Comparison of ENCODE assay signal across 13 cellular contexts in genomic region chr20:47295921-47296426, GRCh38.
DNase-seq lines count a peak whose midpoint lies in the region; ATAC-seq and TF ChIP-seq lines count a peak whose summit lies in the region.
"Had no signal": no experiment of that assay in that cellular context is flagged by ENCODE, and none has a peak within 500 bp of the region (broad histone marks: within the 10 kb centered on the region; RNA-seq: fewer than 3 reads in every experiment).

No MANE protein-coding gene starts in this region.

- no peak overlapping the region for H3K14ac ChIP-seq in H9 (ENCODE audit: insufficient read depth, low read length)

- peak overlapping the region in 2 of 3 experiments; percentile 34 to 84; a peak in 3 of 7 replicates for H3K27ac Mint-ChIP-seq in H9
- H3K27ac Mint-ChIP-seq: mesothelial cell of epicardium had no signal

- no peak overlapping the region for H2AK5ac ChIP-seq in H9 (ENCODE audit: insufficient read length, low read length)

- no peak overlapping the region for H3K4ac ChIP-seq in H9 (ENCODE audit: low read depth, low read length)

- no peak overlapping the region for H3K4me3 ChIP-seq in adrenal gland
- no peak overlapping the region for H3K4me3 ChIP-seq in psoas muscle

- H2BK20ac ChIP-seq in H9 (ENCODE audit: low read depth, low read length, poor library complexity, severe bottlenecking) = no peak overlapping the region

- H3K9me3 Mint-ChIP-seq in H9 = no peaks in the 10 kb centered on the region
- H3K9me3 Mint-ChIP-seq: mesothelial cell of epicardium had no signal

- no peak for TF ChIP-seq POLR2A in adrenal gland (IDR thresholded peaks at IDR 0.05)

- ATAC-seq in psoas muscle (peak; percentile 83 to 94 (median 93)), GM19397 (IDR thresholded peaks at IDR 0.05; ENCODE audit: unreplicated experiment) (no peak), HG03342 (IDR thresholded peaks at IDR 0.05; ENCODE audit: unreplicated experiment) (no peak), GM18867 (IDR thresholded peaks at IDR 0.05; ENCODE audit: unreplicated experiment) (no peak)

- H3K4me1 Mint-ChIP-seq in H9 = peaks cover 10 to 18% of the 10 kb centered on the region in 2 experiments
- H3K4me1 Mint-ChIP-seq: B cell, mesothelial cell of epicardium had no signal

- no peak overlapping the region for H3T11ph ChIP-seq in H9 (ENCODE audit: low read length)

- H3K9ac ChIP-seq in H9 (ENCODE audit: extremely low read depth, insufficient read length, low read length) = no peak overlapping the region

- no peak overlapping the region for H3K18ac ChIP-seq in H9 (ENCODE audit: insufficient read length, low read depth, low read length)

- DNase-seq in H9 (no peak), adrenal gland (peak in 6 of 7 donors; percentile 44 to 71 (median 65)), globus pallidus (ENCODE audit: low spot score) (peak; percentile 60), psoas muscle (no peak), NCI-H1436 (lab: John Stamatoyannopoulos, UW) (no peak)
- DNase-seq: activated CD8-positive, alpha-beta memory T cell treated with anti-CD3 and anti-CD28 coated beads, Interleukin-2, amount 50 U/mL, for 4 hours; Kasumi-1; NCI-H2081 treated with DMSO at 0.1 percent for 48 hours had no signal

- H2AFZ ChIP-seq in H9 (ENCODE audit: low read length) = no peak overlapping the region

- H3K36me3 ChIP-seq in adrenal gland (replicated peaks in 1 of 2) (peaks cover 0 to 80% of the 10 kb centered on the region in 2 donors), psoas muscle (ENCODE audit: insufficient read depth in 1 of 2, low read depth in 1 of 2) (peaks cover 17 to 79% of the 10 kb centered on the region in 2 donors)

- no peaks in the 10 kb centered on the region for H3K79me1 ChIP-seq in H9 (ENCODE audit: insufficient read depth, low read depth, low read length, poor library complexity, severe bottlenecking)

- no peak overlapping the region for H4K8ac ChIP-seq in H9 (replicated peaks; ENCODE audit: insufficient read length, low read depth, low read length)

- intact Hi-C loops in adrenal gland (cut with DNase I) = no loop called here
- intact Hi-C loops in psoas muscle (cut with DNase I) = no loop called here

- no peaks in the 10 kb centered on the region for H3K23me2 ChIP-seq in H9 (ENCODE audit: insufficient read length, low read depth, low read length, poor library complexity, severe bottlenecking)

- H3K9me3 ChIP-seq in H9 (ENCODE audit: control insufficient read depth, low read depth, low read length) (no peaks in the 10 kb centered on the region), adrenal gland (replicated peaks in 1 of 3) (no peaks in the 10 kb centered on the region), psoas muscle (no peaks in the 10 kb centered on the region)

- no peaks in the 10 kb centered on the region; the same call in 1 of the 2 replicates for H3K79me2 ChIP-seq in H9 (ENCODE audit: insufficient read depth, low read length)

- H4K91ac ChIP-seq in H9 (ENCODE audit: insufficient read length, low read depth, low read length) = no peak overlapping the region

- H3K56ac ChIP-seq in H9 (ENCODE audit: insufficient read length, low read depth, low read length) = no peak overlapping the region

- no peak overlapping the region for H2BK12ac ChIP-seq in H9 (ENCODE audit: insufficient read length, low read depth, low read length)

- H2BK5ac ChIP-seq in H9 (ENCODE audit: insufficient read length, low read length) = no peak overlapping the region

- peaks cover 68 to 90% (median 88%) of the 10 kb centered on the region in 3 experiments for H3K36me3 Mint-ChIP-seq in H9 (ENCODE audit: insufficient read depth in 1 of 3, low read depth in 3 of 3)

- H3K27me3 Mint-ChIP-seq in H9 (ENCODE audit: low read depth) = no peaks in the 10 kb centered on the region
- H3K27me3 Mint-ChIP-seq: B cell had no signal

- H3K27me3 ChIP-seq in H9 (ENCODE audit: insufficient read depth, low read length) = no peaks in the 10 kb centered on the region
- H3K27me3 ChIP-seq in adrenal gland = no peaks in the 10 kb centered on the region
- no peaks in the 10 kb centered on the region for H3K27me3 ChIP-seq in psoas muscle (ENCODE audit: insufficient read depth in 3 of 3, low read length in 2 of 3)

- no peak overlapping the region for H3K4me3 Mint-ChIP-seq in H9
- H3K4me3 Mint-ChIP-seq: B cell, mesothelial cell of epicardium had no signal

- H3K23ac ChIP-seq in H9 (ENCODE audit: insufficient read length, low read depth, low read length) = no peak overlapping the region

- H2BK120ac ChIP-seq in H9 (ENCODE audit: low read depth, low read length, poor library complexity, severe bottlenecking) = no peak overlapping the region

- WGBS in H9 (ENCODE audit: extremely low coverage, insufficient read length, low lambda C conversion rate) = no CpG with 5 or more reads among the region's 6 CpGs
- WGBS in adrenal gland, 4 donors = 40 to 57% (median 53%) methylated on average over 6 of the region's 6 CpGs
- 27 to 44% (median 39%) methylated on average over 6 of the region's 6 CpGs for WGBS in psoas muscle, 3 donors

- H4K20me1 ChIP-seq in H9 (ENCODE audit: control insufficient read depth, insufficient read depth, insufficient read length) = no peaks in the 10 kb centered on the region

- no peak overlapping the region for H3K4me2 ChIP-seq in H9 (ENCODE audit: insufficient read depth, insufficient read length, low read length)

- H2BK15ac ChIP-seq in H9 (ENCODE audit: low read depth, low read length) = no peak overlapping the region

- H4K5ac ChIP-seq in H9 (ENCODE audit: insufficient read length, low read depth, low read length) = no peak overlapping the region

- no peak for TF ChIP-seq CTCF in H9 (conservative IDR thresholded peaks at IDR 0.05)
- no peak for TF ChIP-seq CTCF in adrenal gland (IDR thresholded peaks at IDR 0.05)
- no peak for TF ChIP-seq CTCF in psoas muscle (IDR thresholded peaks at IDR 0.05)

- no peaks in the 10 kb centered on the region for H3K4me1 ChIP-seq in H9 (ENCODE audit: insufficient read depth, low read length)
- peaks cover 0 to 18% of the 10 kb centered on the region in 2 donors for H3K4me1 ChIP-seq in adrenal gland (replicated peaks in 1 of 2)
- H3K4me1 ChIP-seq in psoas muscle = peaks cover 15% of the 10 kb centered on the region

- no peak overlapping the region for H3K27ac ChIP-seq in H9 (ENCODE audit: insufficient read length, low read depth, low read length)
- peak overlapping the region in 4 of 5 donors; percentile 35 to 75 (median 58) for H3K27ac ChIP-seq in adrenal gland
- peak overlapping the region; percentile 84 for H3K27ac ChIP-seq in psoas muscle

Comparison
In these comparisons a context has a peak if more than half of its experiments do, and no peak if none do; other contexts are left out.
1. DNase-seq: peak in adrenal gland (6 of 7) and globus pallidus (single experiment); none in H9 (single experiment), psoas muscle (0 of 2) and NCI-H1436 (single experiment).
2. ATAC-seq: peak in psoas muscle (4 of 4); none in GM19397 (single experiment), HG03342 (single experiment) and GM18867 (single experiment).